1 cellular context compared by ENCODE assay signal in the genomic region with DNA sequence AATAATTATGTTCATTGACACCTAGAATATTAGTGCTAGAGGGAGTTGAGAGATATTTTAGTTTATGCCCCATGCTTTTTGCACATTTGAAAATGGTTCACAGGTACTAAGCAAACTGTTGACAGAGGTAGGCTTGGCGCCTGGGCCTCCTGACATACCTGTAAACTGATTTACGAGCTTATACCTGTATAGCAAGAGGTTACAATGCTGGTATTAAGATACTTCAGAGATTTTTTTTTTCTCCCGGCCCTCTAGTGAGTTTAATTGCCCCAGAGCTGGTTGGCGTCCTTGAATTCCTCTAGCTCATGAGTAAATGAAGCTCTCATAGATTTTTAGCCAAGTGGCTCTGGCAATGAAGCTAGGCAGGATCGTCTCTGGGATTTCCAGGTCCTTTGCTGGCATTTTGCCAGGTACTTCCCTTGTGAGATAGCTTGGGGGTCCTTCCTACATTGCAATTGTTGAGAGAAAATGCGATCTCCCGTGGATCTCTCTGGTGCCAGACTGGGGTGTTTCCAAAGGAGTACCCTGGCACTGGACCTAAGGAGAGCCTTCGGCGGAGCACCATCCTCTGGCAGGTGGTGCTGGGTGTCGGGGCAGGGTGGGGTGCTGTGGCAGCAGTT.
TF ChIP-seq lines count a peak whose summit lies in the region.

No MANE protein-coding gene starts in this region.

TF ChIP-seq in HepG2, 621 proteins besides CTCF, POLR2A, EP300 and RAD21:
- no peak for TF ChIP-seq ZNF563 (CRISPR knock-in tag; IDR thresholded peaks at IDR 0.05)
- TF ChIP-seq, protein P1, sequence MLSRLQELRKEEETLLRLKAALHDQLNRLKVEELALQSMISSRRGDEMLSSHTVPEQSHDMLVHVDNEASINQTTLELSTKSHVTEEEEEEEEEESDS (CRISPR knock-in tag; IDR thresholded peaks at IDR 0.05; ENCODE audit: borderline replicate concordance), result no peak
- TF ChIP-seq ZNF772 (CRISPR knock-in tag; IDR thresholded peaks at IDR 0.05), result no peak
- TF ChIP-seq LCORL (IDR thresholded peaks at IDR 0.05), result peak; percentile 72; the same call in 1 of the 2 replicates
- no peak for TF ChIP-seq LCORL (CRISPR knock-in tag; IDR thresholded peaks at IDR 0.05)
- no peak for TF ChIP-seq KLF15 (CRISPR knock-in tag; IDR thresholded peaks at IDR 0.05; ENCODE audit: borderline replicate concordance)
